ENCODE assay signal across 8 cellular contexts in genomic region chr9:96719538-96720315, GRCh38. TPM values are rescaled to one million over a fixed set of nuclear protein-coding genes. Genes with fewer than 3 reads are reported as not detected.
A peak's percentile ranks its signal among the peaks of the same experiment; 100 is the strongest.
DNase-seq lines count a peak whose midpoint lies in the region; ATAC-seq and FAIRE-seq lines count a peak whose summit lies in the region.

No MANE protein-coding gene starts in this region.

- no peak overlapping the region for H3K4me3 ChIP-seq in CD4-positive, alpha-beta memory T cell (ENCODE audit: low read length in 2 of 2)
- H3K4me3 ChIP-seq in naive thymus-derived CD4-positive, alpha-beta T cell (ENCODE audit: low read length) = no peak overlapping the region

- FAIRE-seq in HTR-8/SVneo (lab: Jason Lieb, UNC) = no peak

- peaks cover 10% of the 10 kb centered on the region for H3K27me3 ChIP-seq in CD4-positive, alpha-beta memory T cell (ENCODE audit: insufficient read depth, low read length)
- no peaks in the 10 kb centered on the region for H3K27me3 ChIP-seq in naive thymus-derived CD4-positive, alpha-beta T cell (ENCODE audit: control insufficient read depth in 2 of 2, insufficient read depth in 2 of 2, low read length in 2 of 2)

- no peaks in the 10 kb centered on the region for H3K9me3 ChIP-seq in CD4-positive, alpha-beta memory T cell (ENCODE audit: control insufficient read depth in 1 of 2, low read length in 2 of 2)
- peaks cover 0 to 5% (median 0%) of the 10 kb centered on the region in 3 experiments for H3K9me3 ChIP-seq in naive thymus-derived CD4-positive, alpha-beta T cell (ENCODE audit: control insufficient read depth in 2 of 3, low read length in 3 of 3)

- CTCF ChIA-PET in CD4-positive, alpha-beta memory T cell (lab: Charles Lee; ENCODE audit: partially characterized antibody) = no interaction called here
- CTCF ChIA-PET in naive thymus-derived CD4-positive, alpha-beta T cell (lab: Charles Lee) = no interaction called here

- POLR2A ChIA-PET in CD4-positive, alpha-beta memory T cell (lab: Charles Lee; ENCODE audit: partially characterized antibody) = no interaction called here
- POLR2A ChIA-PET in naive thymus-derived CD4-positive, alpha-beta T cell (lab: Charles Lee) = no interaction called here

- intact Hi-C loops in CD4-positive, alpha-beta memory T cell (cut with micrococcal nuclease) = no loop called here
- intact Hi-C loops in naive thymus-derived CD4-positive, alpha-beta T cell (cut with micrococcal nuclease) = no loop called here
- intact Hi-C loops in posterior cingulate gyrus (cut with DNase I) = no loop called here

- H3K9me3 Mint-ChIP-seq in CD4-positive, alpha-beta memory T cell = peaks cover 0 to 30% (median 8%) of the 10 kb centered on the region in 8 donors
- H3K9me3 Mint-ChIP-seq in naive thymus-derived CD4-positive, alpha-beta T cell = peaks cover under 1 to 53% (median 9%) of the 10 kb centered on the region in 11 donors
- peaks cover 5% of the 10 kb centered on the region for H3K9me3 Mint-ChIP-seq in activated T-helper 17 cell treated with anti-CD3 and anti-CD28 coated beads, Interleukin-2, amount 50 U/mL, for 72 hours

- no peaks in the 10 kb centered on the region for H3K36me3 ChIP-seq in CD4-positive, alpha-beta memory T cell (ENCODE audit: insufficient read depth, low read length)
- no peaks in the 10 kb centered on the region for H3K36me3 ChIP-seq in naive thymus-derived CD4-positive, alpha-beta T cell (ENCODE audit: control insufficient read depth in 2 of 3, insufficient read depth in 3 of 3, low read length in 3 of 3)

- H3K27me3 Mint-ChIP-seq in CD4-positive, alpha-beta memory T cell = peaks cover 26 to 28% of the 10 kb centered on the region in 2 donors
- H3K27me3 Mint-ChIP-seq in naive thymus-derived CD4-positive, alpha-beta T cell = peaks cover 26 to 56% (median 39%) of the 10 kb centered on the region in 5 donors
- peaks cover 20% of the 10 kb centered on the region for H3K27me3 Mint-ChIP-seq in activated T-helper 17 cell treated with anti-CD3 and anti-CD28 coated beads, Interleukin-2, amount 50 U/mL, for 72 hours

- peak; percentile 18 for ATAC-seq in naive thymus-derived CD4-positive, alpha-beta T cell
- no peak for ATAC-seq in activated T-helper 17 cell treated with anti-CD3 and anti-CD28 coated beads, Interleukin-2, amount 50 U/mL, for 72 hours (replicated peaks)

- peaks cover 2 to 14% (median 7%) of the 10 kb centered on the region in 4 donors for H3K4me1 Mint-ChIP-seq in CD4-positive, alpha-beta memory T cell
- H3K4me1 Mint-ChIP-seq in naive thymus-derived CD4-positive, alpha-beta T cell = peaks cover 0 to 10% (median 5%) of the 10 kb centered on the region in 7 donors
- no peaks in the 10 kb centered on the region for H3K4me1 Mint-ChIP-seq in activated T-helper 17 cell treated with anti-CD3 and anti-CD28 coated beads, Interleukin-2, amount 50 U/mL, for 72 hours

- H3K4me3 Mint-ChIP-seq in CD4-positive, alpha-beta memory T cell = peak overlapping the region in 5 of 8 donors; percentile 55 to 68 (median 55)
- peak overlapping the region in 7 of 10 donors; percentile 10 to 62 (median 53) for H3K4me3 Mint-ChIP-seq in naive thymus-derived CD4-positive, alpha-beta T cell
- no peak overlapping the region for H3K4me3 Mint-ChIP-seq in activated T-helper 17 cell treated with anti-CD3 and anti-CD28 coated beads, Interleukin-2, amount 50 U/mL, for 72 hours

- H3K36me3 Mint-ChIP-seq in CD4-positive, alpha-beta memory T cell = no peaks in the 10 kb centered on the region
- H3K36me3 Mint-ChIP-seq in naive thymus-derived CD4-positive, alpha-beta T cell = peaks cover 0 to 19% (median 4%) of the 10 kb centered on the region in 5 donors
- H3K36me3 Mint-ChIP-seq in activated T-helper 17 cell treated with anti-CD3 and anti-CD28 coated beads, Interleukin-2, amount 50 U/mL, for 72 hours (ENCODE audit: low read depth) = no peaks in the 10 kb centered on the region

- DNase-seq in CD4-positive, alpha-beta memory T cell = no peak
- peak; percentile 66 for DNase-seq in HPDE6-E6E7 (ENCODE audit: extremely low spot score)
- DNase-seq in astrocyte of the hippocampus (ENCODE audit: low read depth, low spot score) = peak; percentile 52
- DNase-seq in naive thymus-derived CD4-positive, alpha-beta T cell = no peak
- DNase-seq in AML-193 (lab: John Stamatoyannopoulos, UW) = no peak
- no peak for DNase-seq in posterior cingulate gyrus
- DNase-seq in HTR-8/SVneo (ENCODE audit: insufficient read length, low spot score) = no peak

- no peak overlapping the region for H3K27ac ChIP-seq in CD4-positive, alpha-beta memory T cell (ENCODE audit: low read depth, low read length)
- H3K27ac ChIP-seq in naive thymus-derived CD4-positive, alpha-beta T cell (ENCODE audit: low read depth, low read length) = no peak overlapping the region

- H3K27ac Mint-ChIP-seq in CD4-positive, alpha-beta memory T cell = no peak overlapping the region
- H3K27ac Mint-ChIP-seq in naive thymus-derived CD4-positive, alpha-beta T cell = no peak overlapping the region
- no peak overlapping the region for H3K27ac Mint-ChIP-seq in activated T-helper 17 cell treated with anti-CD3 and anti-CD28 coated beads, Interleukin-2, amount 50 U/mL, for 72 hours

- H3K4me1 ChIP-seq in CD4-positive, alpha-beta memory T cell (ENCODE audit: insufficient read depth, low read length) = no peaks in the 10 kb centered on the region
- no peaks in the 10 kb centered on the region for H3K4me1 ChIP-seq in naive thymus-derived CD4-positive, alpha-beta T cell (ENCODE audit: control insufficient read depth in 2 of 2, insufficient read depth in 2 of 2, low read length in 2 of 2)

RNA-seq across cellular contexts. Expression of gene ZNF510, which starts 58.2 kb away (rescaled TPM):
- total RNA-seq in CD4-positive, alpha-beta memory T cell = 10 to 100 TPM; 25.7 to 28.3 TPM
- 1 to 10 TPM; 1.4 to 7.8 TPM for polyA plus RNA-seq in CD4-positive, alpha-beta memory T cell
- total RNA-seq in naive thymus-derived CD4-positive, alpha-beta T cell = 10 to 100 TPM; 10.7 to 33.8 (median 14.6) TPM
- polyA plus RNA-seq in naive thymus-derived CD4-positive, alpha-beta T cell = 10 to 100 TPM in 1 of 2 donors, 1 to 10 TPM in 1; 8.8 to 10.9 TPM
- total RNA-seq in activated T-helper 17 cell treated with anti-CD3 and anti-CD28 coated beads, Interleukin-2, amount 50 U/mL, for 72 hours = 1 to 10 TPM; 7.1 to 8.9 TPM

Comparison
In these comparisons a context has a peak if more than half of its experiments do, and no peak if none do; other contexts are left out.
1. DNase-seq: peak in HPDE6-E6E7 (single experiment) and astrocyte of the hippocampus (single experiment); none in CD4-positive, alpha-beta memory T cell (0 of 5), naive thymus-derived CD4-positive, alpha-beta T cell (0 of 9), AML-193 (0 of 2), posterior cingulate gyrus (0 of 10) and HTR-8/SVneo (single experiment).